ENCODE assay signal across 12 cellular contexts in genomic region chr2:192741889-192742288, GRCh38.
A peak's percentile ranks its signal among the peaks of the same experiment; 100 is the strongest.
DNase-seq lines count a peak whose midpoint lies in the region; ATAC-seq, FAIRE-seq and TF ChIP-seq lines count a peak whose summit lies in the region.
"Had no signal": no experiment of that assay in that cellular context is flagged by ENCODE, and none has a peak within 500 bp of the region (broad histone marks: within the 10 kb centered on the region; RNA-seq: fewer than 3 reads in every experiment).

No MANE protein-coding gene starts in this region.

- H3K79me2 ChIP-seq in HepG2 (ENCODE audit: insufficient read depth, low read length) (no peaks in the 10 kb centered on the region), PC-3 (ENCODE audit: low read length) (no peaks in the 10 kb centered on the region)

- no peak overlapping the region for H3K4me3 Mint-ChIP-seq in T-helper 2 cell treated with Interferon-gamma antibody and Interleukin-4, amounts not matched to agents 5 μg/mL and 100 μg/mL, for 36 hours

- H3F3A ChIP-seq in PC-3 (ENCODE audit: low read length, unreplicated experiment), result no peaks in the 10 kb centered on the region

- in situ Hi-C loops in HepG2 (cut with HindIII; ENCODE audit: extremely low pct_ligation_motif_present, low pct_unique_long_range_greater_than_20kb), result no loop called here

- H3K27me3 ChIP-seq in HepG2 (ENCODE audit: control insufficient read depth in 1 of 2, insufficient read depth in 2 of 2, low read length in 2 of 2) (no peaks in the 10 kb centered on the region), right lobe of liver (no peaks in the 10 kb centered on the region), PC-3 (ENCODE audit: low read length) (no peaks in the 10 kb centered on the region)
- H3K27me3 ChIP-seq: Peyer's patch had no signal

- ATAC-seq in HepG2 (peak; percentile 66), right lobe of liver (no peak), PC-3 (peak; percentile 24; the same call in 1 of the 2 replicates), GM18870 (IDR thresholded peaks at IDR 0.05; ENCODE audit: unreplicated experiment) (no peak)

- BruUV-seq in HepG2 (replicated peaks; lab: Mats Ljungman, UMichigan) (no TSS peak), PC-3 (replicated peaks; lab: Mats Ljungman, UMichigan) (no TSS peak)

- H3K27ac ChIP-seq in HepG2 (ENCODE audit: extremely low read length, insufficient read depth, low read length) (no peak overlapping the region), right lobe of liver (no peak overlapping the region), PC-3 (ENCODE audit: low read length) (no peak overlapping the region)
- H3K27ac ChIP-seq: Peyer's patch had no signal

- H3K9ac ChIP-seq in HepG2 (ENCODE audit: insufficient read depth, low read depth, low read length) (no peak overlapping the region), PC-3 (ENCODE audit: low read length) (no peak overlapping the region)

- no peak overlapping the region for H3K27ac Mint-ChIP-seq in T-helper 2 cell treated with Interferon-gamma antibody and Interleukin-4, amounts not matched to agents 5 μg/mL and 100 μg/mL, for 36 hours

- TF ChIP-seq POLR2A in HepG2 (IDR thresholded peaks at IDR 0.05; ENCODE audit: insufficient read depth in 1 of 2, low read depth in 2 of 2, low read length in 2 of 2) (no peak), right lobe of liver (IDR thresholded peaks at IDR 0.05) (no peak)

- H3K27me3 Mint-ChIP-seq in T-helper 2 cell treated with Interferon-gamma antibody and Interleukin-4, amounts not matched to agents 5 μg/mL and 100 μg/mL, for 36 hours (ENCODE audit: low read depth), result no peaks in the 10 kb centered on the region

- no peaks in the 10 kb centered on the region for H3K4me1 ChIP-seq in HepG2 (ENCODE audit: insufficient read depth, low read length)
- H3K4me1 ChIP-seq in right lobe of liver, result no peaks in the 10 kb centered on the region
- H3K4me1 ChIP-seq in PC-3 (ENCODE audit: insufficient read depth, low read length), result no peaks in the 10 kb centered on the region
- H3K4me1 ChIP-seq: Peyer's patch had no signal

- no peaks in the 10 kb centered on the region for H4K20me1 ChIP-seq in HepG2 (ENCODE audit: insufficient read depth, low read length)
- H4K20me1 ChIP-seq in PC-3 (ENCODE audit: low read length), result no peaks in the 10 kb centered on the region

- no peaks in the 10 kb centered on the region for H3K4me1 Mint-ChIP-seq in T-helper 2 cell treated with Interferon-gamma antibody and Interleukin-4, amounts not matched to agents 5 μg/mL and 100 μg/mL, for 36 hours (ENCODE audit: low read depth)

- TF ChIP-seq CTCF in HepG2 (CRISPR knock-in tag; IDR thresholded peaks at IDR 0.05) (peak; percentile 33), right lobe of liver (IDR thresholded peaks at IDR 0.05) (no peak), PC-3 (conservative IDR thresholded peaks at IDR 0.05; ENCODE audit: low read depth, low read length) (peak; percentile 59), epithelial cell of esophagus (IDR thresholded peaks at IDR 0.05; ENCODE audit: insufficient read depth, low read depth, low read length, missing control alignments) (peak; percentile 52)

- no peaks in the 10 kb centered on the region for H3K36me3 Mint-ChIP-seq in T-helper 2 cell treated with Interferon-gamma antibody and Interleukin-4, amounts not matched to agents 5 μg/mL and 100 μg/mL, for 36 hours (ENCODE audit: low read depth)

- intact Hi-C loops in HepG2 (cut with micrococcal nuclease; ENCODE audit: unreplicated experiment) (loop anchor here (5.0 kb wide), 2 partner anchors 550 to 930 kb away; partner anchors contain the start of gene TMEFF2), right lobe of liver (cut with DNase I) (no loop called here), PC-3 (cut with micrococcal nuclease) (loop anchor here (2.0 kb wide), 2 partner anchors 545 to 843 kb away; no protein-coding TSS in a partner anchor)

- peak; percentile 40 for FAIRE-seq in HepG2 (lab: Jason Lieb, UNC)

- DNase-seq in HepG2 (ENCODE audit: low spot score) (peak; percentile 29), right lobe of liver (no peak), PC-3 (peak; percentile 30), epithelial cell of esophagus (ENCODE audit: low read depth) (peak; percentile 40), CD1c-positive myeloid dendritic cell (ENCODE audit: extremely low spot score) (no peak), HUDEP-2 (lab: John Stamatoyannopoulos, UW; ENCODE audit: unreplicated experiment in 76 of 76) (no peak)
- DNase-seq in T-helper 2 cell treated with Interferon-gamma antibody and Interleukin-4, amounts not matched to agents 5 μg/mL and 100 μg/mL, for 36 hours (ENCODE audit: low spot score), result no peak
- DNase-seq: amygdala, NCI-H1436, Peyer's patch, trophoblast cell had no signal

- H2AFZ ChIP-seq in HepG2 (ENCODE audit: low read length) (no peak overlapping the region), PC-3 (ENCODE audit: low read length) (no peak overlapping the region)

- POLR2A ChIA-PET in HepG2 (lab: Yijun Ruan, JAX) (no interaction called here), PC-3 (lab: Charles Lee; ENCODE audit: unreplicated experiment) (no interaction called here)

- CTCF ChIA-PET in HepG2 (lab: Yijun Ruan, JAX; ENCODE audit: low intra/inter-chr PET ratio, low total read pairs) (no interaction called here), PC-3 (lab: Charles Lee) (no interaction called here)

- no peak for TF ChIP-seq RAD21 in HepG2 (CRISPR knock-in tag; IDR thresholded peaks at IDR 0.05)

- H3K36me3 ChIP-seq in HepG2 (replicated peaks in 1 of 2; ENCODE audit: control insufficient read depth in 1 of 2, insufficient read depth in 2 of 2, low read length in 2 of 2) (no peaks in the 10 kb centered on the region), right lobe of liver (no peaks in the 10 kb centered on the region), PC-3 (ENCODE audit: low read depth, low read length) (no peaks in the 10 kb centered on the region)
- H3K36me3 ChIP-seq: Peyer's patch had no signal

- H3K9me3 Mint-ChIP-seq in T-helper 2 cell treated with Interferon-gamma antibody and Interleukin-4, amounts not matched to agents 5 μg/mL and 100 μg/mL, for 36 hours, result no peaks in the 10 kb centered on the region

- H3K4me3 ChIP-seq in HepG2 (replicated peaks in 1 of 3; ENCODE audit: insufficient read depth in 1 of 3, low read depth in 2 of 3, low read length in 3 of 3) (no peak overlapping the region), right lobe of liver (no peak overlapping the region), PC-3 (ENCODE audit: low read length) (no peak overlapping the region), epithelial cell of esophagus (ENCODE audit: low read length) (no peak overlapping the region)
- H3K4me3 ChIP-seq: Peyer's patch had no signal

- TF ChIP-seq EP300 in HepG2 (IDR thresholded peaks at IDR 0.05; ENCODE audit: low read depth in 2 of 2, low read length in 2 of 2) (no peak), HepG2 (CRISPR knock-in tag; IDR thresholded peaks at IDR 0.05; ENCODE audit: borderline replicate concordance) (no peak)

- no peak overlapping the region for H3K4me2 ChIP-seq in HepG2 (ENCODE audit: low read depth, low read length)
- no peak overlapping the region for H3K4me2 ChIP-seq in PC-3 (ENCODE audit: low read length)

- no peaks in the 10 kb centered on the region for H3K9me2 ChIP-seq in PC-3 (replicated peaks; ENCODE audit: low read length)

- H3K9me3 ChIP-seq in HepG2 (ENCODE audit: low read length), result no peaks in the 10 kb centered on the region
- H3K9me3 ChIP-seq in right lobe of liver, result no peaks in the 10 kb centered on the region
- no peaks in the 10 kb centered on the region for H3K9me3 ChIP-seq in PC-3 (ENCODE audit: low read length)
- H3K9me3 ChIP-seq: Peyer's patch had no signal

TF ChIP-seq in HepG2, 621 proteins besides CTCF, POLR2A, EP300 and RAD21:
- no peak for TF ChIP-seq KAT8 (CRISPR knock-in tag; IDR thresholded peaks at IDR 0.05)
- TF ChIP-seq SMC3 (IDR thresholded peaks at IDR 0.05; ENCODE audit: low read length), result 0 out of 2 replicates have a peak, but pooled peaks have one; percentile 7

Comparison
In these comparisons a context has a peak if more than half of its experiments do, and no peak if none do; other contexts are left out.
1. ATAC-seq: peak in HepG2 (single experiment) and PC-3 (single experiment); none in right lobe of liver (0 of 4) and GM18870 (single experiment).
2. DNase-seq: peak in HepG2 (single experiment), PC-3 (single experiment) and epithelial cell of esophagus (single experiment); none in right lobe of liver (0 of 3), CD1c-positive myeloid dendritic cell (single experiment), HUDEP-2 (0 of 76) and T-helper 2 cell treated with Interferon-gamma antibody and Interleukin-4, amounts not matched to agents 5 μg/mL and 100 μg/mL, for 36 hours (single experiment).
3. CTCF ChIP-seq: peak in HepG2 (single experiment), PC-3 (single experiment) and epithelial cell of esophagus (single experiment); none in right lobe of liver (0 of 4).
4. intact Hi-C loops: an anchor here in HepG2 (5.0 kb wide) and PC-3 (2.0 kb wide); none called in right lobe of liver.